Comparison of ENCODE assay signal across 12 cellular contexts in the genomic region with DNA sequence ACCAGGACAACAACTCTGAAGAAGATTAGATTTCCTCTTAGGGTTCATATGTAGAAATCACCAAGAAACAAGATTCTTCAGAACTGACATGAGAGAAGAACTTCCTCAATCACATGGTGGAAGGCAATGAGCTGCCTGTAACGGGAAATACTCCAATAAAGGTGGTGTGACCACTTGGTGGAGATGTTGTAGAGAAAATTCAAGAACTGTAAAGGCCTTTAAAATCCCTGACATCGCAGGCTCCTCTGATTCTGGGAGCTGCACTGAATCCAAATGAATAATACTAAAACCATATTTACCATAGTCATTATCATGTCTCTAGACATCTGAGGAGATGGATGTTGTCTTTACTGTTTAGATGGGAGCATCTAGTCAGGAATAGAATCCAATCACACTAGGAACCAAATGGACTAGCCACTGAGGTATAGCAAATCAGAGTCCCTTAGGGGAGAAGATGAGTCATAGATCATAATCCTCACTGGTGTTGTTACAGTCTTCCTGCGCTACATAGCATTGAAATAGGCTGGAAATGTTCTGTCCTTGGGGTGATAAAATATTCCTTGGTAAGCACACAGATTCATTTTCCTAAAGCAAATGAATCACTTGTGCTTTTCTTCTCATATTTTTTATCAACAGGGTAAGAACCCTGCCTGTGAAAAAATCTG.
DNase-seq lines count a peak whose midpoint lies in the region; ATAC-seq and TF ChIP-seq lines count a peak whose summit lies in the region.
"Had no signal": no experiment of that assay in that cellular context is flagged by ENCODE, and none has a peak within 500 bp of the region (broad histone marks: within the 10 kb centered on the region; RNA-seq: fewer than 3 reads in every experiment).

No MANE protein-coding gene starts in this region.

- H3K27ac ChIP-seq in VCaP: no peak overlapping the region
- H3K27ac ChIP-seq in CD8-positive, alpha-beta T cell (ENCODE audit: low read depth, low read length): no peak overlapping the region

- no peaks in the 10 kb centered on the region for H3K27me3 Mint-ChIP-seq in CD8-positive, alpha-beta T cell (ENCODE audit: low read depth)
- H3K27me3 Mint-ChIP-seq: activated CD4-positive, alpha-beta memory T cell treated with anti-CD3 and anti-CD28 coated beads for 36 hours; stimulated activated naive B cell treated with anti-CD40 and anti-IgM and Interleukin-4, amounts not matched to agents 10 μg/mL and 1 μg/mL and 100 μg/mL, for 72 hours had no signal

- no peaks in the 10 kb centered on the region for H3K9me3 ChIP-seq in CD8-positive, alpha-beta T cell (ENCODE audit: low read length)

- H3K27ac Mint-ChIP-seq in CD8-positive, alpha-beta T cell: no peak overlapping the region
- H3K27ac Mint-ChIP-seq: activated CD4-positive, alpha-beta memory T cell treated with anti-CD3 and anti-CD28 coated beads for 36 hours; stimulated activated naive B cell treated with anti-CD40 and anti-IgM and Interleukin-4, amounts not matched to agents 10 μg/mL and 1 μg/mL and 100 μg/mL, for 72 hours had no signal

- POLR2A ChIA-PET in CD8-positive, alpha-beta T cell (lab: Charles Lee): no interaction called here

- H3K36me3 Mint-ChIP-seq in CD8-positive, alpha-beta T cell: no peaks in the 10 kb centered on the region
- H3K36me3 Mint-ChIP-seq: activated CD4-positive, alpha-beta memory T cell treated with anti-CD3 and anti-CD28 coated beads for 36 hours; stimulated activated naive B cell treated with anti-CD40 and anti-IgM and Interleukin-4, amounts not matched to agents 10 μg/mL and 1 μg/mL and 100 μg/mL, for 72 hours had no signal

- DNase-seq in ACHN: peak; percentile 33
- peak; percentile 13 for DNase-seq in LNCaP clone FGC (ENCODE audit: low read depth)
- DNase-seq in left kidney (ENCODE audit: low read depth, low spot score): peak; percentile 47
- DNase-seq in UCSD-AML1 (lab: John Stamatoyannopoulos, UW; ENCODE audit: unreplicated experiment): no peak
- DNase-seq in CD8-positive, alpha-beta T cell: no peak
- DNase-seq: activated CD4-positive, alpha-beta memory T cell treated with anti-CD3 and anti-CD28 coated beads for 36 hours; NCI-H146; SHP77; stimulated activated naive B cell treated with anti-CD40 and anti-IgM and Interleukin-4, amounts not matched to agents 10 μg/mL and 1 μg/mL and 100 μg/mL, for 72 hours had no signal

- CTCF ChIA-PET in CD8-positive, alpha-beta T cell (lab: Charles Lee): no interaction called here

- in situ Hi-C loops in ACHN (cut with HindIII; ENCODE audit: low pct_ligation_motif_present, low pct_unique_long_range_greater_than_20kb, low sequenced_read_pairs): no loop called here

- H3K4me3 ChIP-seq in LNCaP clone FGC (ENCODE audit: low read depth, low read length): no peak overlapping the region
- H3K4me3 ChIP-seq in CD8-positive, alpha-beta T cell (ENCODE audit: low read depth, low read length): no peak overlapping the region

- H3K36me3 ChIP-seq in CD8-positive, alpha-beta T cell (ENCODE audit: insufficient read depth, low read length): no peaks in the 10 kb centered on the region

- peaks cover 7% of the 10 kb centered on the region for H3K9me3 Mint-ChIP-seq in CD8-positive, alpha-beta T cell

- no peaks in the 10 kb centered on the region for H3K4me1 ChIP-seq in CD8-positive, alpha-beta T cell (ENCODE audit: insufficient read depth, low read length)

- no peaks in the 10 kb centered on the region for H3K27me3 ChIP-seq in CD8-positive, alpha-beta T cell (ENCODE audit: insufficient read depth, low read length)

- H3K4me3 Mint-ChIP-seq in CD8-positive, alpha-beta T cell: no peak overlapping the region
- H3K4me3 Mint-ChIP-seq: activated CD4-positive, alpha-beta memory T cell treated with anti-CD3 and anti-CD28 coated beads for 36 hours; stimulated activated naive B cell treated with anti-CD40 and anti-IgM and Interleukin-4, amounts not matched to agents 10 μg/mL and 1 μg/mL and 100 μg/mL, for 72 hours had no signal

- no peak for ATAC-seq in HG03378 (IDR thresholded peaks at IDR 0.05; ENCODE audit: unreplicated experiment)
- ATAC-seq in GM18861 (IDR thresholded peaks at IDR 0.05; ENCODE audit: unreplicated experiment): no peak
- ATAC-seq in CD8-positive, alpha-beta T cell: no peak
- ATAC-seq: stimulated activated naive B cell treated with anti-CD40 and anti-IgM and Interleukin-4, amounts not matched to agents 10 μg/mL and 1 μg/mL and 100 μg/mL, for 72 hours had no signal

- TF ChIP-seq CTCF in LNCaP clone FGC (IDR thresholded peaks at IDR 0.05; ENCODE audit: control insufficient read depth, extremely low read depth, insufficient read depth): peak; percentile 50
- TF ChIP-seq CTCF in VCaP (conservative IDR thresholded peaks at IDR 0.05): peak; percentile 68
- no peak for TF ChIP-seq CTCF in CD8-positive, alpha-beta T cell (IDR thresholded peaks at IDR 0.05)

- H3K4me1 Mint-ChIP-seq in CD8-positive, alpha-beta T cell (ENCODE audit: low read depth): no peaks in the 10 kb centered on the region
- H3K4me1 Mint-ChIP-seq: stimulated activated naive B cell treated with anti-CD40 and anti-IgM and Interleukin-4, amounts not matched to agents 10 μg/mL and 1 μg/mL and 100 μg/mL, for 72 hours had no signal

- intact Hi-C loops in CD8-positive, alpha-beta T cell (cut with DNase I, micrococcal nuclease): loop anchor here in 1 of 2 experiments (10.0 kb wide), 1 partner anchor 62 kb away; no protein-coding TSS in a partner anchor

Comparison
In these comparisons a context has a peak if more than half of its experiments do, and no peak if none do; other contexts are left out.
1. DNase-seq: peak in ACHN (single experiment), LNCaP clone FGC (single experiment) and left kidney (single experiment); none in UCSD-AML1 (single experiment) and CD8-positive, alpha-beta T cell (0 of 7).